Comparison of ENCODE assay signal across 19 cellular contexts in genomic region chr11:19766206-19766605, GRCh38. TPM values are rescaled to one million over a fixed set of nuclear protein-coding genes. Genes with fewer than 3 reads are reported as not detected.
DNase-seq lines count a peak whose midpoint lies in the region; ATAC-seq lines count a peak whose summit lies in the region.
"Had no signal": no experiment of that assay in that cellular context is flagged by ENCODE, and none has a peak within 500 bp of the region (broad histone marks: within the 10 kb centered on the region; RNA-seq: fewer than 3 reads in every experiment).

No MANE protein-coding gene starts in this region.

- no peak overlapping the region for H3K4me3 ChIP-seq in effector memory CD4-positive, alpha-beta T cell (ENCODE audit: insufficient read depth, low read depth, low read length, poor library complexity, severe bottlenecking)
- H3K4me3 ChIP-seq: Peyer's patch, skin epidermis, thoracic aorta had no signal

- no peak overlapping the region for H3K27ac ChIP-seq in effector memory CD4-positive, alpha-beta T cell (ENCODE audit: insufficient read depth, low read length, poor library complexity, severe bottlenecking)
- H3K27ac ChIP-seq: Peyer's patch, skin epidermis had no signal

- peaks cover 4% of the 10 kb centered on the region for H3K27me3 ChIP-seq in effector memory CD4-positive, alpha-beta T cell (replicated peaks; ENCODE audit: control insufficient read depth, insufficient read depth, low read length, poor library complexity, severe bottlenecking)
- H3K27me3 ChIP-seq: Peyer's patch had no signal

- no peak for ATAC-seq in HG02588 (IDR thresholded peaks at IDR 0.05; ENCODE audit: unreplicated experiment)
- ATAC-seq: activated T-cell treated with anti-CD3 and anti-CD28 coated beads, Interleukin-2, amount 50 U/mL, for 72 hours had no signal

- DNase-seq in ELF-1 (ENCODE audit: low read depth, low spot score) (peak; percentile 63), M059J (ENCODE audit: low read depth) (peak; percentile 47), dermis blood vessel endothelial cell (peak; percentile 41), kidney glomerular epithelial cell (lab: John Stamatoyannopoulos, UW) (peak; percentile 8), NCI-H187 (lab: John Stamatoyannopoulos, UW) (no peak), NCI-H2107 (lab: John Stamatoyannopoulos, UW) (no peak)
- DNase-seq in effector memory CD4-positive, alpha-beta T cell: no peak
- DNase-seq: activated CD4-positive, alpha-beta memory T cell treated with anti-CD3 and anti-CD28 coated beads, Interleukin-2, amount 10 ng/mL, durations not matched to agents 7 days and 5 days; activated T-cell treated with anti-CD3 and anti-CD28 coated beads, Interleukin-2, amount 50 U/mL, for 72 hours; Calu3; GDM1; MM.1S; NCI-H1930; NCI-H82; stimulated activated CD4-positive, alpha-beta T cell treated with anti-CD3 and anti-CD28 coated beads, Interleukin-4, amount 100 ng/mL, for 4 hours had no signal

- no peaks in the 10 kb centered on the region for H3K9me3 ChIP-seq in effector memory CD4-positive, alpha-beta T cell (ENCODE audit: control insufficient read depth, low read length)
- H3K9me3 ChIP-seq: Peyer's patch, thoracic aorta had no signal

- no peaks in the 10 kb centered on the region for H3K36me3 ChIP-seq in effector memory CD4-positive, alpha-beta T cell (ENCODE audit: control insufficient read depth, insufficient read depth, low read length)
- H3K36me3 ChIP-seq: Peyer's patch had no signal

- no peaks in the 10 kb centered on the region for H3K4me1 ChIP-seq in effector memory CD4-positive, alpha-beta T cell (ENCODE audit: control insufficient read depth, insufficient read depth, low read length, poor library complexity, severe bottlenecking)

RNA-seq across cellular contexts. Expression of gene NAV2, which starts 53.6 kb away (rescaled TPM):
- total RNA-seq in M059J (2014; rRNA removed; shearing (Covaris generic)): 6.4 and 15.6 TPM in 2 replicates
- total RNA-seq in dermis blood vessel endothelial cell: 6.8 and 10.0 TPM in 2 replicates

Comparison
In these comparisons a context has a peak if more than half of its experiments do, and no peak if none do; other contexts are left out.
1. DNase-seq: peak in ELF-1 (single experiment), M059J (single experiment), dermis blood vessel endothelial cell (single experiment) and kidney glomerular epithelial cell (single experiment); none in NCI-H187 (0 of 2), effector memory CD4-positive, alpha-beta T cell (0 of 3) and NCI-H2107 (single experiment).